ENCODE assay signal across 21 cellular contexts in the genomic region with DNA sequence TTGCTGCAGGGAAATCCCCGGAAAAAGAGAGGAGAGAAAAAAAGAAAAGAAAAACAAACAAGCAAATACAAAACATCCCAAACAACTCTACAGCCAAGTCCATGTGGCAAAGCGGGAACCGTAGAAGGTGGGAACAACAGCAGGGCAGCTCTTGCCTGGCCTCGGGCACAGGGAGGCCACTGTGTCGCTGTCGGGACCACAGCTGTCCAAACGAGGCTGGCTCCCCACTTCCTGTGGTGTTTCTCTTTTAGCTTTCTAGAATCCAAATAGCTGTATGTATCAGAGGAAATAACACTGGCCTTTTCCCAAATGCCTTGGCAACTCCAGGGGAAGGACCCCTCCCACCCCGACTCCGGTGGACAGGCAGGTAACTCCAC. TPM values are rescaled to one million over a fixed set of nuclear protein-coding genes. Genes with fewer than 3 reads are reported as not detected.
A peak's percentile ranks its signal among the peaks of the same experiment; 100 is the strongest.
DNase-seq lines count a peak whose midpoint lies in the region; ATAC-seq and TF ChIP-seq lines count a peak whose summit lies in the region.
"Had no signal": no experiment of that assay in that cellular context is flagged by ENCODE, and none has a peak within 500 bp of the region (broad histone marks: within the 10 kb centered on the region; RNA-seq: fewer than 3 reads in every experiment).

No MANE protein-coding gene starts in this region.

- H3K27ac ChIP-seq in BLaER1 treated with 17β-estradiol and CSF1 and Interleukin-3, amounts not matched to agents 10 nM and 100 nM = peak overlapping the region in 3 of 11 experiments; percentile 48 to 83 (median 76); a peak in 6 of 22 replicates
- H3K27ac ChIP-seq in colonic mucosa = peak overlapping the region; percentile 74
- H3K27ac ChIP-seq: psoas muscle had no signal

- H3K36me3 ChIP-seq in BLaER1 treated with 17β-estradiol and CSF1 and Interleukin-3, amounts not matched to agents 10 nM and 100 nM = no peaks in the 10 kb centered on the region
- H3K36me3 ChIP-seq in colonic mucosa = no peaks in the 10 kb centered on the region
- no peaks in the 10 kb centered on the region for H3K36me3 ChIP-seq in HAP-1 (replicated peaks)
- H3K36me3 ChIP-seq: gastrocnemius medialis had no signal

- no peaks in the 10 kb centered on the region for H4K20me1 ChIP-seq in BLaER1 treated with 17β-estradiol and CSF1 and Interleukin-3, amounts not matched to agents 10 nM and 100 nM

- no peak overlapping the region for H3K4me3 ChIP-seq in BLaER1 treated with 17β-estradiol and CSF1 and Interleukin-3, amounts not matched to agents 10 nM and 100 nM
- H3K4me3 ChIP-seq in colonic mucosa (no peak overlapping the region), HAP-1 (no peak overlapping the region)
- H3K4me3 ChIP-seq: gastrocnemius medialis, psoas muscle had no signal

- peak overlapping the region in 3 of 11 experiments; percentile 39 to 74 (median 71); a peak in 5 of 22 replicates for H3K9ac ChIP-seq in BLaER1 treated with 17β-estradiol and CSF1 and Interleukin-3, amounts not matched to agents 10 nM and 100 nM
- H3K9ac ChIP-seq in colonic mucosa (ENCODE audit: low read depth in 2 of 2, low read length in 2 of 2) = peak overlapping the region in 1 of 2 donors; percentile 1

- intact Hi-C loops in colonic mucosa (cut with DNase I) = loop anchor here (10.0 kb wide), 1 partner anchor 126 kb away; no protein-coding TSS in a partner anchor
- intact Hi-C loops in activated CD4-positive, alpha-beta T cell treated with anti-CD3 and anti-CD28 coated beads for 36 hours (cut with DNase I, micrococcal nuclease) = loop anchor here in 1 of 2 experiments (10.0 kb wide), 1 partner anchor 556 kb away; no protein-coding TSS in a partner anchor

- H3K4me1 ChIP-seq in BLaER1 treated with 17β-estradiol and CSF1 and Interleukin-3, amounts not matched to agents 10 nM and 100 nM = peaks cover 30 to 87% (median 43%) of the 10 kb centered on the region in 10 experiments
- H3K4me1 ChIP-seq in colonic mucosa (peaks cover 3% of the 10 kb centered on the region), HAP-1 (peaks cover 6% of the 10 kb centered on the region)

- POLR2A ChIA-PET in activated CD4-positive, alpha-beta T cell treated with anti-CD3 and anti-CD28 coated beads for 36 hours (lab: Charles Lee) = no interaction called here

- H3K27me3 Mint-ChIP-seq in mesothelial cell of epicardium (ENCODE audit: low read depth) = no peaks in the 10 kb centered on the region
- no peaks in the 10 kb centered on the region for H3K27me3 Mint-ChIP-seq in stimulated activated memory B cell treated with anti-CD40 and anti-IgM and Interleukin-4, amounts not matched to agents 10 μg/mL and 1 μg/mL and 100 μg/mL, for 72 hours
- H3K27me3 Mint-ChIP-seq in activated CD4-positive, alpha-beta T cell treated with anti-CD3 and anti-CD28 coated beads for 36 hours = no peaks in the 10 kb centered on the region

- no peaks in the 10 kb centered on the region for H3K9me3 Mint-ChIP-seq in mesothelial cell of epicardium
- H3K9me3 Mint-ChIP-seq in stimulated activated memory B cell treated with anti-CD40 and anti-IgM and Interleukin-4, amounts not matched to agents 10 μg/mL and 1 μg/mL and 100 μg/mL, for 72 hours = no peaks in the 10 kb centered on the region
- no peaks in the 10 kb centered on the region for H3K9me3 Mint-ChIP-seq in activated CD4-positive, alpha-beta T cell treated with anti-CD3 and anti-CD28 coated beads for 36 hours (ENCODE audit: low read depth)
- H3K9me3 Mint-ChIP-seq: activated naive CD4-positive, alpha-beta T cell treated with anti-CD3 and anti-CD28 coated beads for 36 hours had no signal

- peak overlapping the region; percentile 83 for H3K27ac Mint-ChIP-seq in mesothelial cell of epicardium
- H3K27ac Mint-ChIP-seq in stimulated activated memory B cell treated with anti-CD40 and anti-IgM and Interleukin-4, amounts not matched to agents 10 μg/mL and 1 μg/mL and 100 μg/mL, for 72 hours = peak overlapping the region; percentile 3
- no peak overlapping the region for H3K27ac Mint-ChIP-seq in activated CD4-positive, alpha-beta T cell treated with anti-CD3 and anti-CD28 coated beads for 36 hours
- H3K27ac Mint-ChIP-seq: activated naive CD4-positive, alpha-beta T cell treated with anti-CD3 and anti-CD28 coated beads for 36 hours; immature natural killer cell had no signal

- peaks cover 6% of the 10 kb centered on the region for H3K36me3 Mint-ChIP-seq in mesothelial cell of epicardium
- H3K36me3 Mint-ChIP-seq in stimulated activated memory B cell treated with anti-CD40 and anti-IgM and Interleukin-4, amounts not matched to agents 10 μg/mL and 1 μg/mL and 100 μg/mL, for 72 hours = no peaks in the 10 kb centered on the region
- no peaks in the 10 kb centered on the region for H3K36me3 Mint-ChIP-seq in activated CD4-positive, alpha-beta T cell treated with anti-CD3 and anti-CD28 coated beads for 36 hours (ENCODE audit: low read depth)
- H3K36me3 Mint-ChIP-seq: immature natural killer cell had no signal

- DNase-seq in colonic mucosa = no peak
- no peak for DNase-seq in mesothelial cell of epicardium (ENCODE audit: low spot score in 2 of 2, unreplicated experiment in 2 of 2)
- no peak for DNase-seq in cerebellar nuclear complex (lab: John Stamatoyannopoulos, UW)
- no peak for DNase-seq in activated CD4-positive, alpha-beta T cell treated with anti-CD3 and anti-CD28 coated beads for 36 hours
- no peak for DNase-seq in HAP-1 (ENCODE audit: low spot score in 2 of 2)
- no peak for DNase-seq in NOMO-1 (lab: John Stamatoyannopoulos, UW; ENCODE audit: unreplicated experiment in 2 of 2)
- DNase-seq: ACHN; activated CD4-positive, CD25-positive, alpha-beta regulatory T cell treated with anti-CD3 and anti-CD28 coated beads, Interleukin-2, amount 50 U/mL, for 72 hours; activated naive CD4-positive, alpha-beta T cell treated with anti-CD3 and anti-CD28 coated beads for 36 hours; gastrocnemius medialis; immature natural killer cell; NCI-H1694 treated with DMSO at 0.1 percent for 48 hours; NCI-H510A treated with DMSO at 0.1 percent for 48 hours; psoas muscle; stimulated activated CD4-positive, alpha-beta T cell treated with anti-CD3 and anti-CD28 coated beads, Interleukin-1b, Interleukin-23, amount 100 ng/mL, for 48 hours had no signal

- peak overlapping the region in 6 of 11 experiments; percentile 12 to 92 (median 62); a peak in 10 of 22 replicates for H3K4me2 ChIP-seq in BLaER1 treated with 17β-estradiol and CSF1 and Interleukin-3, amounts not matched to agents 10 nM and 100 nM

- CTCF ChIA-PET in activated CD4-positive, alpha-beta T cell treated with anti-CD3 and anti-CD28 coated beads for 36 hours (lab: Charles Lee) = interaction anchor here (1.8 kb wide), 1 partner anchor 209 kb away, joined by 4 read pairs; no protein-coding TSS in a partner anchor

- TF ChIP-seq CTCF in colonic mucosa (IDR thresholded peaks at IDR 0.05) (no peak), mesothelial cell of epicardium (IDR thresholded peaks at IDR 0.05; ENCODE audit: unreplicated experiment) (no peak)

- H3K4me3 Mint-ChIP-seq in mesothelial cell of epicardium = no peak overlapping the region
- H3K4me3 Mint-ChIP-seq in stimulated activated memory B cell treated with anti-CD40 and anti-IgM and Interleukin-4, amounts not matched to agents 10 μg/mL and 1 μg/mL and 100 μg/mL, for 72 hours = no peak overlapping the region
- no peak overlapping the region for H3K4me3 Mint-ChIP-seq in activated CD4-positive, alpha-beta T cell treated with anti-CD3 and anti-CD28 coated beads for 36 hours
- H3K4me3 Mint-ChIP-seq: activated naive CD4-positive, alpha-beta T cell treated with anti-CD3 and anti-CD28 coated beads for 36 hours; immature natural killer cell had no signal

- H3K27me3 ChIP-seq in BLaER1 treated with 17β-estradiol and CSF1 and Interleukin-3, amounts not matched to agents 10 nM and 100 nM = no peaks in the 10 kb centered on the region
- H3K27me3 ChIP-seq in colonic mucosa (no peaks in the 10 kb centered on the region), HAP-1 (ENCODE audit: low read depth) (no peaks in the 10 kb centered on the region)
- H3K27me3 ChIP-seq: gastrocnemius medialis had no signal

- peaks cover 23% of the 10 kb centered on the region for H3K4me1 Mint-ChIP-seq in mesothelial cell of epicardium
- H3K4me1 Mint-ChIP-seq in stimulated activated memory B cell treated with anti-CD40 and anti-IgM and Interleukin-4, amounts not matched to agents 10 μg/mL and 1 μg/mL and 100 μg/mL, for 72 hours = peaks cover 26% of the 10 kb centered on the region
- no peaks in the 10 kb centered on the region for H3K4me1 Mint-ChIP-seq in activated CD4-positive, alpha-beta T cell treated with anti-CD3 and anti-CD28 coated beads for 36 hours
- H3K4me1 Mint-ChIP-seq: immature natural killer cell had no signal

- in situ Hi-C loops in HAP-1 (cut with MboI; ENCODE audit: low sequenced_read_pairs) = loop anchor here (25.0 kb wide), 1 partner anchor 724 kb away; no protein-coding TSS in a partner anchor

- ATAC-seq in stimulated activated memory B cell treated with anti-CD40 and anti-IgM and Interleukin-4, amounts not matched to agents 10 μg/mL and 1 μg/mL and 100 μg/mL, for 72 hours = no peak
- ATAC-seq in activated CD4-positive, alpha-beta T cell treated with anti-CD3 and anti-CD28 coated beads for 36 hours = no peak
- ATAC-seq: gastrocnemius medialis, HCT116, psoas muscle had no signal

- peaks cover 0 to 15% (median 4%) of the 10 kb centered on the region in 11 experiments; a peak in 16 of 22 replicates for H3K9me3 ChIP-seq in BLaER1 treated with 17β-estradiol and CSF1 and Interleukin-3, amounts not matched to agents 10 nM and 100 nM (replicated peaks in 1 of 11)
- no peaks in the 10 kb centered on the region for H3K9me3 ChIP-seq in colonic mucosa
- H3K9me3 ChIP-seq in HAP-1 = no peaks in the 10 kb centered on the region
- H3K9me3 ChIP-seq: gastrocnemius medialis, psoas muscle had no signal

RNA-seq across cellular contexts. Expression of gene EQTN, which starts 41.6 kb away (rescaled TPM):
- total RNA-seq in colonic mucosa = 1 to 10 TPM; 1.0 to 1.1 TPM
- total RNA-seq in mesothelial cell of epicardium = 0.71 to 1.4 TPM (median 1.2 TPM) in 3 replicates
- not detected for total RNA-seq in activated CD4-positive, alpha-beta T cell treated with anti-CD3 and anti-CD28 coated beads for 36 hours
- total RNA-seq: activated naive CD4-positive, alpha-beta T cell treated with anti-CD3 and anti-CD28 coated beads for 36 hours; bronchial epithelial cell; M059J; psoas muscle; SK-MEL-5 had no signal
